20 cellular contexts compared by ENCODE assay signal in genomic region chr22:33481550-33481949, GRCh38.
"Had no signal": no experiment of that assay in that cellular context is flagged by ENCODE, and none has a peak within 500 bp of the region (broad histone marks: within the 10 kb centered on the region; RNA-seq: fewer than 3 reads in every experiment).

No MANE protein-coding gene starts in this region.

- H3K9me3 ChIP-seq: colonic mucosa, esophagus muscularis mucosa, gastroesophageal sphincter, heart left ventricle, left ventricle myocardium inferior, lower lobe of right lung, mucosa of descending colon had no signal

- H3K27ac ChIP-seq: colonic mucosa, esophagus muscularis mucosa, foreskin keratinocyte, gastroesophageal sphincter, heart left ventricle, hepatocyte, left ventricle myocardium inferior, lower lobe of right lung had no signal

- H3K4me1 ChIP-seq: colonic mucosa, foreskin keratinocyte, lower lobe of right lung had no signal

- H3K27me3 ChIP-seq: colonic mucosa, esophagus muscularis mucosa, foreskin keratinocyte, gastroesophageal sphincter, heart left ventricle, hepatocyte had no signal

- H3K36me3 ChIP-seq: colonic mucosa, esophagus muscularis mucosa, gastroesophageal sphincter, heart left ventricle, left ventricle myocardium inferior, lower lobe of right lung had no signal

- H3K4me3 ChIP-seq: colonic mucosa, esophagus muscularis mucosa, gastroesophageal sphincter, heart left ventricle, hepatocyte, left ventricle myocardium inferior, lower lobe of right lung, mucosa of descending colon had no signal

- DNase-seq: colonic mucosa; cortex of kidney; effector CD4-positive, alpha-beta T cell; effector memory CD4-positive, alpha-beta T cell; foreskin keratinocyte; heart left ventricle; hypothalamus; immature natural killer cell; islet precursor cell; kidney; kidney glomerular epithelial cell; left ventricle myocardium inferior; lower lobe of right lung; mesenchymal stem cell; mucosa of descending colon; naive B cell; naive thymus-derived CD8-positive, alpha-beta T cell had no signal

- ATAC-seq: foreskin keratinocyte; gastroesophageal sphincter; heart left ventricle; lower lobe of right lung; mucosa of descending colon; naive thymus-derived CD8-positive, alpha-beta T cell had no signal
